27 cellular contexts compared by ENCODE assay signal in the genomic region with DNA sequence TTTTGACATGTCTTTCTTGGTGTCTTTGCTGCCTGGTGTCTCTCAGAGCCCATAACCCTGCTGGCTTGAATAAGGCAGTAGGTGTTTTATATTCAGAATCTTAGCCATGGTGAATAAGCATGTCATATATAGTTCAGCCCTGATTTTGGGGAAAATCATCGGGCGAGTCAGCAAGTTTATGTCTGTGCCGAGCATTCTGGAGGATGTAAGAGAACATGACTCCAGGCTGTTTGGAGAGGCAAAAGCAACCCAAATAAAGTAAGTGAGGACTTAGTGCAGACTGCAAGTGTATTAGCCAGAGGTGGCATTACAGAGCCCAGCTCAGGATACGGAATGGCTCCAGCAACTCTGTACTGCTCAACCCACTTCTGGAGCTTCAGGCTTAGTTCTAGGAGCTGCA. TPM values are rescaled to one million over a fixed set of nuclear protein-coding genes. Genes with fewer than 3 reads are reported as not detected.
DNase-seq lines count a peak whose midpoint lies in the region; ATAC-seq and TF ChIP-seq lines count a peak whose summit lies in the region.
"Had no signal": no experiment of that assay in that cellular context is flagged by ENCODE, and none has a peak within 500 bp of the region (broad histone marks: within the 10 kb centered on the region; RNA-seq: fewer than 3 reads in every experiment).

No MANE protein-coding gene starts in this region.

- H3K9ac ChIP-seq in endodermal cell (ENCODE audit: extremely low read depth, low read length, poor library complexity, severe bottlenecking): no peak overlapping the region

- H3K27ac ChIP-seq in GM23338 (ENCODE audit: low read depth) (0 out of 2 replicates have a peak overlapping the region, but pooled peaks have one; percentile 66), endodermal cell (ENCODE audit: low read depth, low read length) (no peak overlapping the region), A673 (ENCODE audit: low read depth, low read length, poor library complexity, severe bottlenecking) (no peak overlapping the region)
- H3K27ac ChIP-seq: dorsolateral prefrontal cortex, neutrophil, Peyer's patch had no signal

- H3K9me3 Mint-ChIP-seq in GM23338 (no peaks in the 10 kb centered on the region), endodermal cell (no peaks in the 10 kb centered on the region), nephron progenitor cell (no peaks in the 10 kb centered on the region)
- H3K9me3 Mint-ChIP-seq: activated naive CD4-positive, alpha-beta T cell treated with anti-CD3 and anti-CD28 coated beads, Interleukin-2, amount 10 ng/mL, durations not matched to agents 7 days and 5 days; activated T-helper 17 cell treated with anti-CD3 and anti-CD28 coated beads, Interleukin-2, amount 50 U/mL, for 72 hours; CD4-positive, CD25-positive, alpha-beta regulatory T cell; stimulated activated memory B cell treated with anti-CD40 and anti-IgM and Interleukin-4, amounts not matched to agents 10 μg/mL and 1 μg/mL and 100 μg/mL, for 72 hours had no signal

- no peak overlapping the region for H3K4me3 Mint-ChIP-seq in GM23338
- H3K4me3 Mint-ChIP-seq in endodermal cell: no peak overlapping the region
- H3K4me3 Mint-ChIP-seq in nephron progenitor cell: no peak overlapping the region
- H3K4me3 Mint-ChIP-seq: activated CD8-positive, alpha-beta T cell treated with anti-CD3 and anti-CD28 coated beads, Interleukin-2, amount 10 ng/mL, durations not matched to agents 7 days and 5 days; activated naive CD4-positive, alpha-beta T cell treated with anti-CD3 and anti-CD28 coated beads, Interleukin-2, amount 10 ng/mL, durations not matched to agents 7 days and 5 days; activated T-helper 17 cell treated with anti-CD3 and anti-CD28 coated beads, Interleukin-2, amount 50 U/mL, for 72 hours; brain; CD4-positive, CD25-positive, alpha-beta regulatory T cell; stimulated activated memory B cell treated with anti-CD40 and anti-IgM and Interleukin-4, amounts not matched to agents 10 μg/mL and 1 μg/mL and 100 μg/mL, for 72 hours had no signal

- no peak for ATAC-seq in GM23338
- ATAC-seq in GM21723 (IDR thresholded peaks at IDR 0.05; ENCODE audit: unreplicated experiment): no peak
- no peak for ATAC-seq in GM19395 (IDR thresholded peaks at IDR 0.05; ENCODE audit: unreplicated experiment)
- no peak for ATAC-seq in HG02759 (IDR thresholded peaks at IDR 0.05; ENCODE audit: unreplicated experiment)
- ATAC-seq: activated CD8-positive, alpha-beta T cell treated with anti-CD3 and anti-CD28 coated beads, Interleukin-2, amount 10 ng/mL, durations not matched to agents 7 days and 5 days; activated T-helper 17 cell treated with anti-CD3 and anti-CD28 coated beads, Interleukin-2, amount 50 U/mL, for 72 hours; left ventricle myocardium superior; stimulated activated memory B cell treated with anti-CD40 and anti-IgM and Interleukin-4, amounts not matched to agents 10 μg/mL and 1 μg/mL and 100 μg/mL, for 72 hours had no signal

- H2AFZ ChIP-seq in GM23338: no peak overlapping the region

- peaks cover 58% of the 10 kb centered on the region for H3K4me1 ChIP-seq in GM23338 (ENCODE audit: insufficient read depth)
- H3K4me1 ChIP-seq in endodermal cell (ENCODE audit: control insufficient read depth, insufficient read depth, low read length): peaks cover 17% of the 10 kb centered on the region
- peaks cover 26% of the 10 kb centered on the region for H3K4me1 ChIP-seq in A673 (ENCODE audit: insufficient read depth, low read length, poor library complexity, severe bottlenecking)

- DNase-seq in GM23338 (ENCODE audit: low spot score) (no peak), endodermal cell (no peak), nephron progenitor cell (no peak), A673 (ENCODE audit: low spot score) (no peak)
- DNase-seq: activated CD4-positive, alpha-beta T cell treated with anti-CD3 and anti-CD28 coated beads for 1 hour; activated CD8-positive, alpha-beta T cell treated with anti-CD3 and anti-CD28 coated beads, Interleukin-2, amount 10 ng/mL, durations not matched to agents 7 days and 5 days; activated naive CD4-positive, alpha-beta T cell treated with anti-CD3 and anti-CD28 coated beads, Interleukin-2, amount 10 ng/mL, durations not matched to agents 7 days and 5 days; CD4-positive, CD25-positive, alpha-beta regulatory T cell; DMS79 treated with DMSO at 0.1 percent for 48 hours; dorsolateral prefrontal cortex; glutamatergic neuron; H7; left ventricle myocardium superior; NCI-H146; NCI-H748 treated with DMSO at 0.1 percent for 48 hours; SHP77; substantia nigra; trophoblast cell had no signal

- no TSS peak for BruUV-seq in A673 (replicated peaks; lab: Mats Ljungman, UMichigan)

- no peak overlapping the region for H3K4me3 ChIP-seq in GM23338
- no peak overlapping the region for H3K4me3 ChIP-seq in endodermal cell (ENCODE audit: low read length)
- no peak overlapping the region for H3K4me3 ChIP-seq in A673 (ENCODE audit: low read depth, low read length, poor library complexity, severe bottlenecking)
- H3K4me3 ChIP-seq: dorsolateral prefrontal cortex, Peyer's patch had no signal

- peaks cover 89% of the 10 kb centered on the region for H4K20me1 ChIP-seq in GM23338 (replicated peaks; ENCODE audit: insufficient read depth)

- H3K36me3 ChIP-seq in GM23338 (ENCODE audit: insufficient read depth) (no peaks in the 10 kb centered on the region), endodermal cell (ENCODE audit: control insufficient read depth, insufficient read depth, low read length) (peaks cover 14% of the 10 kb centered on the region), A673 (ENCODE audit: insufficient read depth, low read length, poor library complexity, severe bottlenecking) (no peaks in the 10 kb centered on the region)
- H3K36me3 ChIP-seq: neutrophil, Peyer's patch had no signal

- H3F3A ChIP-seq in GM23338 (replicated peaks; ENCODE audit: low read depth): peaks cover 20% of the 10 kb centered on the region

- H3K79me2 ChIP-seq in GM23338 (replicated peaks; ENCODE audit: insufficient read depth): peaks cover 98% of the 10 kb centered on the region

- no peak overlapping the region for H3K4me2 ChIP-seq in GM23338

- H3K36me3 Mint-ChIP-seq in GM23338 (ENCODE audit: low read depth) (peaks cover 36% of the 10 kb centered on the region), endodermal cell (ENCODE audit: low read depth) (peaks cover 39% of the 10 kb centered on the region), nephron progenitor cell (ENCODE audit: low read depth) (peaks cover 42% of the 10 kb centered on the region)
- H3K36me3 Mint-ChIP-seq: activated naive CD4-positive, alpha-beta T cell treated with anti-CD3 and anti-CD28 coated beads, Interleukin-2, amount 10 ng/mL, durations not matched to agents 7 days and 5 days; CD4-positive, CD25-positive, alpha-beta regulatory T cell; stimulated activated memory B cell treated with anti-CD40 and anti-IgM and Interleukin-4, amounts not matched to agents 10 μg/mL and 1 μg/mL and 100 μg/mL, for 72 hours had no signal

- TF ChIP-seq CTCF in GM23338 (conservative IDR thresholded peaks at IDR 0.05; ENCODE audit: low read depth in 2 of 2) (no peak), endodermal cell (conservative IDR thresholded peaks at IDR 0.05) (no peak), nephron progenitor cell (IDR thresholded peaks at IDR 0.05) (no peak), A673 (conservative IDR thresholded peaks at IDR 0.05; ENCODE audit: low read depth, low read length) (no peak)

- 72 to 75% methylated on average over 4 of the region's 4 CpGs for WGBS in endodermal cell (ENCODE audit: insufficient coverage in 1 of 2, insufficient read length in 1 of 2), 2 experiments

- peaks cover 88% of the 10 kb centered on the region for H3K4me1 Mint-ChIP-seq in GM23338
- H3K4me1 Mint-ChIP-seq in endodermal cell: peaks cover 75% of the 10 kb centered on the region
- H3K4me1 Mint-ChIP-seq in nephron progenitor cell: peaks cover 67% of the 10 kb centered on the region
- H3K4me1 Mint-ChIP-seq: activated T-helper 17 cell treated with anti-CD3 and anti-CD28 coated beads, Interleukin-2, amount 50 U/mL, for 72 hours; stimulated activated memory B cell treated with anti-CD40 and anti-IgM and Interleukin-4, amounts not matched to agents 10 μg/mL and 1 μg/mL and 100 μg/mL, for 72 hours had no signal

- no peaks in the 10 kb centered on the region for H3K27me3 ChIP-seq in GM23338 (ENCODE audit: insufficient read depth)
- no peaks in the 10 kb centered on the region for H3K27me3 ChIP-seq in endodermal cell (ENCODE audit: control insufficient read depth, insufficient read depth, low read length, poor library complexity, severe bottlenecking)
- no peaks in the 10 kb centered on the region for H3K27me3 ChIP-seq in A673 (replicated peaks; ENCODE audit: insufficient read depth, low read depth, low read length, poor library complexity)
- H3K27me3 ChIP-seq: dorsolateral prefrontal cortex, Peyer's patch had no signal

- no peaks in the 10 kb centered on the region; the same call in 1 of the 2 replicates for H3K9me2 ChIP-seq in GM23338 (ENCODE audit: insufficient read depth)

- intact Hi-C loops in A673 (cut with micrococcal nuclease; ENCODE audit: unreplicated experiment): no loop called here

- POLR2A ChIA-PET in A673 (lab: Charles Lee; ENCODE audit: low non-redundant PET): no interaction called here

- CTCF ChIA-PET in A673 (lab: Charles Lee): no interaction called here

- H3K27ac Mint-ChIP-seq in GM23338: no peak overlapping the region
- peak overlapping the region; percentile 10 for H3K27ac Mint-ChIP-seq in endodermal cell
- peak overlapping the region; percentile 10 for H3K27ac Mint-ChIP-seq in nephron progenitor cell
- H3K27ac Mint-ChIP-seq: activated CD8-positive, alpha-beta T cell treated with anti-CD3 and anti-CD28 coated beads, Interleukin-2, amount 10 ng/mL, durations not matched to agents 7 days and 5 days; activated naive CD4-positive, alpha-beta T cell treated with anti-CD3 and anti-CD28 coated beads, Interleukin-2, amount 10 ng/mL, durations not matched to agents 7 days and 5 days; activated T-helper 17 cell treated with anti-CD3 and anti-CD28 coated beads, Interleukin-2, amount 50 U/mL, for 72 hours; brain; CD4-positive, CD25-positive, alpha-beta regulatory T cell; stimulated activated memory B cell treated with anti-CD40 and anti-IgM and Interleukin-4, amounts not matched to agents 10 μg/mL and 1 μg/mL and 100 μg/mL, for 72 hours had no signal

- H3K9me3 ChIP-seq in endodermal cell (ENCODE audit: control insufficient read depth, low read length) (no peaks in the 10 kb centered on the region), A673 (ENCODE audit: low read depth, low read length, poor library complexity, severe bottlenecking) (no peaks in the 10 kb centered on the region)
- H3K9me3 ChIP-seq: neutrophil, Peyer's patch had no signal

- H3K27me3 Mint-ChIP-seq in GM23338 (ENCODE audit: insufficient read depth, low read depth, poor library complexity) (peaks cover 14% of the 10 kb centered on the region), endodermal cell (ENCODE audit: insufficient read depth) (no peaks in the 10 kb centered on the region), nephron progenitor cell (ENCODE audit: low read depth, poor library complexity) (peaks cover 5% of the 10 kb centered on the region)

RNA-seq across cellular contexts. Expression of gene TCF7L1, which starts 50.3 kb away (rescaled TPM):
- total RNA-seq in GM23338 (2014; rRNA removed; shearing (Covaris generic)): 42.4 and 47.3 TPM in 2 replicates
- polyA plus RNA-seq in GM23338 (2016; fragmentation: Nextera tagmentation; extraction: Ambion mirVana): 101 and 113 TPM in 2 replicates
- total RNA-seq in endodermal cell (10 to 100 TPM; 71.9 to 73.3 TPM), A673 (2021) (21.9 and 29.3 TPM in 2 replicates)
- polyA plus RNA-seq in endodermal cell (2013, experiment 1 of 2): 56.9 TPM
- 50.0 TPM for polyA plus RNA-seq in endodermal cell (2013, experiment 2 of 2)
- total RNA-seq: activated CD8-positive, alpha-beta T cell treated with anti-CD3 and anti-CD28 coated beads, Interleukin-2, amount 10 ng/mL, durations not matched to agents 7 days and 5 days; activated T-helper 17 cell treated with anti-CD3 and anti-CD28 coated beads, Interleukin-2, amount 50 U/mL, for 72 hours; CD4-positive, CD25-positive, alpha-beta regulatory T cell; T-helper 2 cell treated with Interferon-gamma antibody and Interleukin-4, amounts not matched to agents 100 ng/mL and 5 ng/mL, for 36 hours had no signal
